Comparison of ENCODE assay signal across 9 cellular contexts in the genomic region with DNA sequence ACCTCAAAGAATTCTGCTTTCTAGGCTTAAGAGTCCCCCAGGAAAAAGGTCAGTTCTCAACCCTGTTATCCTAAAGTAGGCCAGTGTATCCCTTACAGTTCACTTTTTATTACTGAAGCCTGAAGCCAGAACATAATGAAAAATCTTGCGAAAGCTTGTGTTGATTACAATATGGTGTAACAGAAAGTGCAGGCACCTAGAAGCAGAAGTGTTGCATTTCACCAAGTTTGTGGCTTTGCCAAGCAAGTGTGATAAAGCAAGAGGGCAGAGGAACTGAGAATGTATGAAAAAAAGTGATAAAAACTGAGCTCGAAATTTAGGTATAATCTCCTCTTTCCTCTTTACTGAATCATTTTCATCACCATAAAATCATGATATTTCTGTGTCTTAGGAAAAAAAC. TPM values are rescaled to one million over a fixed set of nuclear protein-coding genes. Genes with fewer than 3 reads are reported as not detected.
DNase-seq lines count a peak whose midpoint lies in the region; ATAC-seq and TF ChIP-seq lines count a peak whose summit lies in the region.
"Had no signal": no experiment of that assay in that cellular context is flagged by ENCODE, and none has a peak within 500 bp of the region (broad histone marks: within the 10 kb centered on the region; RNA-seq: fewer than 3 reads in every experiment).

No MANE protein-coding gene starts in this region.

- H2AFZ ChIP-seq in neural progenitor cell (replicated peaks): no peak overlapping the region

- H3K9me3 Mint-ChIP-seq in activated T-helper 1 cell treated with anti-CD3 and anti-CD28 coated beads, Interleukin-12 subunit alpha, Interleukin-12 subunit beta, Interleukin-2, Interleukin-4 antibody, amounts not matched to agents 30 ng/mL and 10 ng/mL and 1 ng/mL, durations not matched to agents 14 hours and 24 hours and 36 hours: peaks cover 7% of the 10 kb centered on the region
- H3K9me3 Mint-ChIP-seq in neural progenitor cell: peaks cover 20% of the 10 kb centered on the region

- H3K4me1 Mint-ChIP-seq in activated T-helper 1 cell treated with anti-CD3 and anti-CD28 coated beads, Interleukin-12 subunit alpha, Interleukin-12 subunit beta, Interleukin-2, Interleukin-4 antibody, amounts not matched to agents 30 ng/mL and 10 ng/mL and 1 ng/mL, durations not matched to agents 14 hours and 24 hours and 36 hours (ENCODE audit: low read depth): peaks cover 12% of the 10 kb centered on the region
- no peaks in the 10 kb centered on the region for H3K4me1 Mint-ChIP-seq in neural progenitor cell

- H3K4me1 ChIP-seq in neural progenitor cell: no peaks in the 10 kb centered on the region

- intact Hi-C loops in activated T-helper 1 cell treated with anti-CD3 and anti-CD28 coated beads, Interleukin-12 subunit alpha, Interleukin-12 subunit beta, Interleukin-2, Interleukin-4 antibody, amounts not matched to agents 30 ng/mL and 10 ng/mL and 1 ng/mL, durations not matched to agents 14 hours and 24 hours and 36 hours (cut with micrococcal nuclease): no loop called here

- TF ChIP-seq CTCF in neural progenitor cell (IDR thresholded peaks at IDR 0.05): no peak

- peaks cover 5% of the 10 kb centered on the region for H3K36me3 Mint-ChIP-seq in activated T-helper 1 cell treated with anti-CD3 and anti-CD28 coated beads, Interleukin-12 subunit alpha, Interleukin-12 subunit beta, Interleukin-2, Interleukin-4 antibody, amounts not matched to agents 30 ng/mL and 10 ng/mL and 1 ng/mL, durations not matched to agents 14 hours and 24 hours and 36 hours (ENCODE audit: low read depth)
- H3K36me3 Mint-ChIP-seq in neural progenitor cell: peaks cover 7% of the 10 kb centered on the region

- H3K27me3 ChIP-seq in neural progenitor cell: no peaks in the 10 kb centered on the region

- H3K9ac ChIP-seq in neural progenitor cell: no peak overlapping the region

- H3F3A ChIP-seq in neural progenitor cell (ENCODE audit: low read depth): no peaks in the 10 kb centered on the region

- peaks cover 73% of the 10 kb centered on the region for H3K79me2 ChIP-seq in neural progenitor cell (ENCODE audit: low read depth)

- H4K20me1 ChIP-seq in neural progenitor cell (ENCODE audit: low read depth): peaks cover 4% of the 10 kb centered on the region

- no peak overlapping the region for H3K4me3 ChIP-seq in neural progenitor cell

- no peaks in the 10 kb centered on the region for H3K36me3 ChIP-seq in neural progenitor cell

- H3K4me3 Mint-ChIP-seq in activated T-helper 1 cell treated with anti-CD3 and anti-CD28 coated beads, Interleukin-12 subunit alpha, Interleukin-12 subunit beta, Interleukin-2, Interleukin-4 antibody, amounts not matched to agents 30 ng/mL and 10 ng/mL and 1 ng/mL, durations not matched to agents 14 hours and 24 hours and 36 hours: no peak overlapping the region
- no peak overlapping the region for H3K4me3 Mint-ChIP-seq in neural progenitor cell

- H3K27ac Mint-ChIP-seq in activated T-helper 1 cell treated with anti-CD3 and anti-CD28 coated beads, Interleukin-12 subunit alpha, Interleukin-12 subunit beta, Interleukin-2, Interleukin-4 antibody, amounts not matched to agents 30 ng/mL and 10 ng/mL and 1 ng/mL, durations not matched to agents 14 hours and 24 hours and 36 hours: peak overlapping the region; percentile 15
- no peak overlapping the region for H3K27ac Mint-ChIP-seq in neural progenitor cell

- ATAC-seq in GM19324 (IDR thresholded peaks at IDR 0.05; ENCODE audit: low FRiP score, unreplicated experiment): peak; percentile 76
- peak; percentile 59 for ATAC-seq in HG03196 (IDR thresholded peaks at IDR 0.05; ENCODE audit: unreplicated experiment)

- no peak overlapping the region for H3K4me2 ChIP-seq in neural progenitor cell

- no peaks in the 10 kb centered on the region for H3K27me3 Mint-ChIP-seq in activated T-helper 1 cell treated with anti-CD3 and anti-CD28 coated beads, Interleukin-12 subunit alpha, Interleukin-12 subunit beta, Interleukin-2, Interleukin-4 antibody, amounts not matched to agents 30 ng/mL and 10 ng/mL and 1 ng/mL, durations not matched to agents 14 hours and 24 hours and 36 hours (ENCODE audit: insufficient read depth)
- H3K27me3 Mint-ChIP-seq in neural progenitor cell (ENCODE audit: insufficient read depth, low read depth): peaks cover 4% of the 10 kb centered on the region

- H3K27ac ChIP-seq in neural progenitor cell: no peak overlapping the region

- no peaks in the 10 kb centered on the region for H3K9me3 ChIP-seq in neural progenitor cell (ENCODE audit: low read depth)

- DNase-seq in AML-193 (lab: John Stamatoyannopoulos, UW) (peak; percentile 95), neural progenitor cell (ENCODE audit: low spot score) (no peak), 8988T (no peak)
- DNase-seq in activated T-helper 1 cell treated with anti-CD3 and anti-CD28 coated beads, Interleukin-12 subunit alpha, Interleukin-12 subunit beta, Interleukin-2, Interleukin-4 antibody, amounts not matched to agents 30 ng/mL and 10 ng/mL and 1 ng/mL, durations not matched to agents 14 hours and 24 hours and 36 hours (ENCODE audit: low spot score): no peak
- DNase-seq in central memory CD4-positive, alpha-beta T cell: no peak
- DNase-seq in activated CD4-positive, CD25-positive, alpha-beta regulatory T cell treated with anti-CD3 and anti-CD28 coated beads, Interleukin-2, amount 50 U/mL, for 72 hours: no peak
- DNase-seq: C1 segment of cervical spinal cord had no signal

RNA-seq across cellular contexts. Expression of gene AGTPBP1, which starts 26.2 kb away (rescaled TPM):
- total RNA-seq in activated T-helper 1 cell treated with anti-CD3 and anti-CD28 coated beads, Interleukin-12 subunit alpha, Interleukin-12 subunit beta, Interleukin-2, Interleukin-4 antibody, amounts not matched to agents 30 ng/mL and 10 ng/mL and 1 ng/mL, durations not matched to agents 14 hours and 24 hours and 36 hours: 23.5 and 26.2 TPM in 2 replicates
- total RNA-seq in neural progenitor cell (ENCODE audit: low replicate concordance): 81.5 and 122 TPM in 2 replicates

Comparison
In these comparisons a context has a peak if more than half of its experiments do, and no peak if none do; other contexts are left out.
1. DNase-seq: peak in AML-193 (2 of 2); none in activated T-helper 1 cell treated with anti-CD3 and anti-CD28 coated beads, Interleukin-12 subunit alpha, Interleukin-12 subunit beta, Interleukin-2, Interleukin-4 antibody, amounts not matched to agents 30 ng/mL and 10 ng/mL and 1 ng/mL, durations not matched to agents 14 hours and 24 hours and 36 hours (single experiment), neural progenitor cell (single experiment), central memory CD4-positive, alpha-beta T cell (single experiment), 8988T (single experiment) and activated CD4-positive, CD25-positive, alpha-beta regulatory T cell treated with anti-CD3 and anti-CD28 coated beads, Interleukin-2, amount 50 U/mL, for 72 hours (single experiment).